In genomic region chr7:106523482-106523881, GRCh38 we compare ENCODE assay signal across 23 cellular contexts.
"Had no signal": no experiment of that assay in that cellular context is flagged by ENCODE, and none has a peak within 500 bp of the region (broad histone marks: within the 10 kb centered on the region; RNA-seq: fewer than 3 reads in every experiment).

No MANE protein-coding gene starts in this region.

- H3K36me3 Mint-ChIP-seq: activated naive CD4-positive, alpha-beta T cell treated with anti-CD3 and anti-CD28 coated beads, Interleukin-2, amount 50 U/mL, for 24 hours had no signal

- H3K4me3 Mint-ChIP-seq: activated CD4-positive, alpha-beta T cell treated with anti-CD3 and anti-CD28 coated beads for 36 hours; activated CD8-positive, alpha-beta T cell treated with anti-CD3 and anti-CD28 coated beads, Interleukin-2, amount 10 ng/mL, durations not matched to agents 7 days and 5 days; activated naive CD4-positive, alpha-beta T cell treated with anti-CD3 and anti-CD28 coated beads, Interleukin-2, amount 50 U/mL, for 24 hours; T-helper 1 cell treated with Interleukin-12 subunit alpha and Interleukin-12 subunit beta and Interleukin-4 antibody, amounts not matched to agents 30 μg/mL and 1 μg/mL, for 36 hours had no signal

- H3K9me3 Mint-ChIP-seq: activated naive CD4-positive, alpha-beta T cell treated with anti-CD3 and anti-CD28 coated beads, Interleukin-2, amount 50 U/mL, for 24 hours; T-helper 1 cell treated with Interleukin-12 subunit alpha and Interleukin-12 subunit beta and Interleukin-4 antibody, amounts not matched to agents 30 μg/mL and 1 μg/mL, for 36 hours had no signal

- H3K4me3 ChIP-seq: Peyer's patch, SJSA1 had no signal

- H3K27ac Mint-ChIP-seq: activated CD4-positive, alpha-beta T cell treated with anti-CD3 and anti-CD28 coated beads for 36 hours; activated CD8-positive, alpha-beta T cell treated with anti-CD3 and anti-CD28 coated beads, Interleukin-2, amount 10 ng/mL, durations not matched to agents 7 days and 5 days; activated naive CD4-positive, alpha-beta T cell treated with anti-CD3 and anti-CD28 coated beads, Interleukin-2, amount 50 U/mL, for 24 hours had no signal

- DNase-seq: activated CD4-positive, alpha-beta T cell treated with anti-CD3 and anti-CD28 coated beads for 36 hours; activated CD4-positive, CD25-positive, alpha-beta regulatory T cell; activated CD8-positive, alpha-beta memory T cell treated with anti-CD3 and anti-CD28 coated beads, Interleukin-2, amount 50 U/mL, for 48 hours; activated CD8-positive, alpha-beta T cell treated with anti-CD3 and anti-CD28 coated beads, Interleukin-2, amount 10 ng/mL, durations not matched to agents 7 days and 5 days; activated effector memory CD4-positive, alpha-beta T cell treated with Interleukin-2 at 50 U/mL for 16 hours; activated naive CD4-positive, alpha-beta T cell; activated T-cell treated with anti-CD3 and anti-CD28 coated beads, Interleukin-2, amount 50 U/mL, for 1 hour; aorta; central memory CD4-positive, alpha-beta T cell; Kasumi-1; KBM-7; NCI-H1048; NCI-H146; NCI-H187 treated with DMSO at 0.1 percent for 48 hours; NCI-H2081 treated with DMSO at 0.1 percent for 48 hours; NCI-H446; NCI-H524; Peyer's patch; SHP77; SW 1271 had no signal
